Comparison of ENCODE assay signal across 11 cellular contexts in the genomic region with DNA sequence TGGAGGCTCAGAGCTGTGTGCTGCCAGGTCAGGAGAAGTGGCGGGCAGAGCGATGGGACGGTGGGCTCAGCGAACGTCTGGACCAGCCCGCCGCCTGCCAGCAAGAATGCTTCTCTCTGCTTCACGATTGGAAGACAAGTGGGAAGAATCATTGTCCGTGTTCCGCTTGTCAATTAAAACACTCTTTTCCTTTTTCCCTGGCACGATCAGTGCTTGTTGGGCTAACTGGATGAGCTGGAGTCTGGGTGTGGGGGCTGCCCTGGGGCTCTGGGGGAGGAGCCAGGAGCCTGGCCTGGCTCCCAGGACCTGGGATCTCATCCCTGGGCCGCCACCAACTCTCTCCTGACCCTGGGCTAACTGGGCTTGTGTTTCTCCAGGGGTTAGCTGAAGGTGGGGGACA. TPM values are rescaled to one million over a fixed set of nuclear protein-coding genes. Genes with fewer than 3 reads are reported as not detected.
DNase-seq lines count a peak whose midpoint lies in the region; TF ChIP-seq lines count a peak whose summit lies in the region.
"Had no signal": no experiment of that assay in that cellular context is flagged by ENCODE, and none has a peak within 500 bp of the region (broad histone marks: within the 10 kb centered on the region; RNA-seq: fewer than 3 reads in every experiment).

No MANE protein-coding gene starts in this region.

- intact Hi-C loops in A673 (cut with micrococcal nuclease; ENCODE audit: unreplicated experiment): loop anchor here (5.0 to 10.0 kb wide), 2 partner anchors 186 to 479 kb away; partner anchors contain the start of gene RNU6ATAC

- CTCF ChIA-PET in A673 (lab: Charles Lee): interaction anchor here (1.2 kb wide), 1 partner anchor 194 kb away, joined by 4 read pairs; no protein-coding TSS in a partner anchor

- TF ChIP-seq CTCF in A673 (conservative IDR thresholded peaks at IDR 0.05; ENCODE audit: low read depth, low read length): no peak
- TF ChIP-seq CTCF in endodermal cell (conservative IDR thresholded peaks at IDR 0.05): no peak
- TF ChIP-seq CTCF in nephron progenitor cell (IDR thresholded peaks at IDR 0.05): no peak

- H3K27ac Mint-ChIP-seq in endodermal cell (no peak overlapping the region), nephron progenitor cell (no peak overlapping the region)
- H3K27ac Mint-ChIP-seq: activated naive CD4-positive, alpha-beta T cell treated with anti-CD3 and anti-CD28 coated beads for 36 hours; CD4-positive, CD25-positive, alpha-beta regulatory T cell had no signal

- H3K9me3 ChIP-seq in A673 (ENCODE audit: low read depth, low read length, poor library complexity, severe bottlenecking) (no peaks in the 10 kb centered on the region), HUES64 (ENCODE audit: insufficient read depth, low read depth, low read length) (no peaks in the 10 kb centered on the region), endodermal cell (ENCODE audit: control insufficient read depth, low read length) (no peaks in the 10 kb centered on the region)

- H3K4me3 ChIP-seq in A673 (ENCODE audit: low read depth, low read length, poor library complexity, severe bottlenecking) (peak overlapping the region; percentile 81), HUES64 (ENCODE audit: low read length) (peak overlapping the region; percentile 71), endodermal cell (ENCODE audit: low read length) (peak overlapping the region; percentile 82)

- H3K9ac ChIP-seq in HUES64 (ENCODE audit: low read depth, low read length): no peak overlapping the region
- no peak overlapping the region for H3K9ac ChIP-seq in endodermal cell (ENCODE audit: extremely low read depth, low read length, poor library complexity, severe bottlenecking)

- H3K36me3 Mint-ChIP-seq in endodermal cell (ENCODE audit: low read depth) (peaks cover 3% of the 10 kb centered on the region), nephron progenitor cell (ENCODE audit: low read depth) (no peaks in the 10 kb centered on the region)
- H3K36me3 Mint-ChIP-seq: CD4-positive, CD25-positive, alpha-beta regulatory T cell had no signal

- POLR2A ChIA-PET in A673 (lab: Charles Lee; ENCODE audit: low non-redundant PET): no interaction called here

- DNase-seq in A673 (ENCODE audit: low spot score) (no peak), endodermal cell (no peak), nephron progenitor cell (no peak), nucleus accumbens (lab: John Stamatoyannopoulos, UW) (no peak), D341Med (ENCODE audit: low spot score) (no peak), SKM-1 (lab: John Stamatoyannopoulos, UW; ENCODE audit: unreplicated experiment) (no peak)
- DNase-seq in activated T-cell treated with anti-CD3 and anti-CD28 coated beads, Interleukin-2, amount 50 U/mL, for 1 hour: no peak
- DNase-seq: activated naive CD4-positive, alpha-beta T cell treated with anti-CD3 and anti-CD28 coated beads for 36 hours; CD4-positive, CD25-positive, alpha-beta regulatory T cell; NCI-H1930 had no signal

- H3K9me3 Mint-ChIP-seq in endodermal cell: no peaks in the 10 kb centered on the region
- H3K9me3 Mint-ChIP-seq in nephron progenitor cell: no peaks in the 10 kb centered on the region
- H3K9me3 Mint-ChIP-seq: activated naive CD4-positive, alpha-beta T cell treated with anti-CD3 and anti-CD28 coated beads for 36 hours had no signal

- no TSS peak for BruUV-seq in A673 (replicated peaks; lab: Mats Ljungman, UMichigan)

- H3K27ac ChIP-seq in A673 (ENCODE audit: low read depth, low read length, poor library complexity, severe bottlenecking) (peak overlapping the region; percentile 37), HUES64 (ENCODE audit: low read depth, low read length) (no peak overlapping the region), endodermal cell (ENCODE audit: low read depth, low read length) (no peak overlapping the region)

- WGBS in HUES64: 22% methylated on average over 12 of the region's 12 CpGs
- 18 to 41% methylated on average over 7 to 12 of the region's 12 CpGs for WGBS in endodermal cell (ENCODE audit: insufficient coverage in 1 of 2, insufficient read length in 1 of 2), 2 experiments

- H3K27me3 ChIP-seq in A673 (replicated peaks; ENCODE audit: insufficient read depth, low read depth, low read length, poor library complexity): no peaks in the 10 kb centered on the region
- H3K27me3 ChIP-seq in HUES64 (ENCODE audit: insufficient read depth, low read length): peaks cover 15% of the 10 kb centered on the region
- no peaks in the 10 kb centered on the region for H3K27me3 ChIP-seq in endodermal cell (ENCODE audit: control insufficient read depth, insufficient read depth, low read length, poor library complexity, severe bottlenecking)

- H3K4me1 Mint-ChIP-seq in endodermal cell (peaks cover 29% of the 10 kb centered on the region), nephron progenitor cell (peaks cover 75% of the 10 kb centered on the region)

- no peaks in the 10 kb centered on the region for H3K27me3 Mint-ChIP-seq in endodermal cell (ENCODE audit: insufficient read depth)
- peaks cover 10% of the 10 kb centered on the region for H3K27me3 Mint-ChIP-seq in nephron progenitor cell (ENCODE audit: low read depth, poor library complexity)
- H3K27me3 Mint-ChIP-seq: CD4-positive, CD25-positive, alpha-beta regulatory T cell had no signal

- no peaks in the 10 kb centered on the region for H3K36me3 ChIP-seq in A673 (ENCODE audit: insufficient read depth, low read length, poor library complexity, severe bottlenecking)
- H3K36me3 ChIP-seq in HUES64 (ENCODE audit: insufficient read depth, low read length): no peaks in the 10 kb centered on the region
- H3K36me3 ChIP-seq in endodermal cell (ENCODE audit: control insufficient read depth, insufficient read depth, low read length): no peaks in the 10 kb centered on the region

- H3K4me3 Mint-ChIP-seq in endodermal cell (peak overlapping the region; percentile 75), nephron progenitor cell (peak overlapping the region; percentile 85)
- H3K4me3 Mint-ChIP-seq: activated naive CD4-positive, alpha-beta T cell treated with anti-CD3 and anti-CD28 coated beads for 36 hours had no signal

- H3K4me1 ChIP-seq in A673 (ENCODE audit: insufficient read depth, low read length, poor library complexity, severe bottlenecking) (peaks cover 31% of the 10 kb centered on the region), HUES64 (ENCODE audit: insufficient read depth, low read length) (peaks cover 13% of the 10 kb centered on the region; the same call in 1 of the 2 replicates), endodermal cell (ENCODE audit: control insufficient read depth, insufficient read depth, low read length) (peaks cover 11% of the 10 kb centered on the region)

RNA-seq across cellular contexts. Expression of gene COL5A1, which starts 1.7 kb away (rescaled TPM):
- total RNA-seq in A673 (2021) (33.6 and 37.6 TPM in 2 replicates), endodermal cell (10 to 100 TPM; 65.3 to 76.6 TPM)
- 9.6 TPM for polyA plus RNA-seq in HUES64 (2013, experiment 1 of 2)
- polyA plus RNA-seq in HUES64 (2013, experiment 2 of 2): 11.1 TPM
- 47.5 TPM for polyA plus RNA-seq in endodermal cell (2013, experiment 1 of 2)
- 53.7 TPM for polyA plus RNA-seq in endodermal cell (2013, experiment 2 of 2)
